Comparison of ENCODE assay signal across 1 cellular context in the genomic region with DNA sequence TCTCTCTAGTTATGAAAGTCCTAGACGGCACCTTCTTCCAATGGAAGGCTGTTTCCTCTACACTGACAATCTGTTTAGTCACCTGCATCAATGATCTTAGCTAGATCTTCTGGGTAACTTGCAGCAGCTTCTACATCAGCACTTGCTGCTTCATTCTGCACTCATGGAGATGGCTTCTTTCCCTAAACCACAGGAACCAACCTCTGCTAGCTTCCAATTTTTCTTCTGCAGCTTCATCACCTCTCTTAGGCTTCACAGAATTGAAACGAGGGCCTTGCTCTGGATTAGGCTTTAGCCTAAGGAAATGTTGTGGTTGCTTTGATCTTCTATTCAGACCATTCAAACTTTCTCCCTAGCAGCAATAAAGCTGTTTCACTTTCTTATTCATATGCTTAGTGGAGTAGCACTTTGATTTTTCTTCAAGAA.
TF ChIP-seq lines count a peak whose summit lies in the region.

No MANE protein-coding gene starts in this region.

TF ChIP-seq in GM23338, 12 proteins besides CTCF, POLR2A, EP300 and RAD21 (continued from another document):
- TF ChIP-seq, protein P1, sequence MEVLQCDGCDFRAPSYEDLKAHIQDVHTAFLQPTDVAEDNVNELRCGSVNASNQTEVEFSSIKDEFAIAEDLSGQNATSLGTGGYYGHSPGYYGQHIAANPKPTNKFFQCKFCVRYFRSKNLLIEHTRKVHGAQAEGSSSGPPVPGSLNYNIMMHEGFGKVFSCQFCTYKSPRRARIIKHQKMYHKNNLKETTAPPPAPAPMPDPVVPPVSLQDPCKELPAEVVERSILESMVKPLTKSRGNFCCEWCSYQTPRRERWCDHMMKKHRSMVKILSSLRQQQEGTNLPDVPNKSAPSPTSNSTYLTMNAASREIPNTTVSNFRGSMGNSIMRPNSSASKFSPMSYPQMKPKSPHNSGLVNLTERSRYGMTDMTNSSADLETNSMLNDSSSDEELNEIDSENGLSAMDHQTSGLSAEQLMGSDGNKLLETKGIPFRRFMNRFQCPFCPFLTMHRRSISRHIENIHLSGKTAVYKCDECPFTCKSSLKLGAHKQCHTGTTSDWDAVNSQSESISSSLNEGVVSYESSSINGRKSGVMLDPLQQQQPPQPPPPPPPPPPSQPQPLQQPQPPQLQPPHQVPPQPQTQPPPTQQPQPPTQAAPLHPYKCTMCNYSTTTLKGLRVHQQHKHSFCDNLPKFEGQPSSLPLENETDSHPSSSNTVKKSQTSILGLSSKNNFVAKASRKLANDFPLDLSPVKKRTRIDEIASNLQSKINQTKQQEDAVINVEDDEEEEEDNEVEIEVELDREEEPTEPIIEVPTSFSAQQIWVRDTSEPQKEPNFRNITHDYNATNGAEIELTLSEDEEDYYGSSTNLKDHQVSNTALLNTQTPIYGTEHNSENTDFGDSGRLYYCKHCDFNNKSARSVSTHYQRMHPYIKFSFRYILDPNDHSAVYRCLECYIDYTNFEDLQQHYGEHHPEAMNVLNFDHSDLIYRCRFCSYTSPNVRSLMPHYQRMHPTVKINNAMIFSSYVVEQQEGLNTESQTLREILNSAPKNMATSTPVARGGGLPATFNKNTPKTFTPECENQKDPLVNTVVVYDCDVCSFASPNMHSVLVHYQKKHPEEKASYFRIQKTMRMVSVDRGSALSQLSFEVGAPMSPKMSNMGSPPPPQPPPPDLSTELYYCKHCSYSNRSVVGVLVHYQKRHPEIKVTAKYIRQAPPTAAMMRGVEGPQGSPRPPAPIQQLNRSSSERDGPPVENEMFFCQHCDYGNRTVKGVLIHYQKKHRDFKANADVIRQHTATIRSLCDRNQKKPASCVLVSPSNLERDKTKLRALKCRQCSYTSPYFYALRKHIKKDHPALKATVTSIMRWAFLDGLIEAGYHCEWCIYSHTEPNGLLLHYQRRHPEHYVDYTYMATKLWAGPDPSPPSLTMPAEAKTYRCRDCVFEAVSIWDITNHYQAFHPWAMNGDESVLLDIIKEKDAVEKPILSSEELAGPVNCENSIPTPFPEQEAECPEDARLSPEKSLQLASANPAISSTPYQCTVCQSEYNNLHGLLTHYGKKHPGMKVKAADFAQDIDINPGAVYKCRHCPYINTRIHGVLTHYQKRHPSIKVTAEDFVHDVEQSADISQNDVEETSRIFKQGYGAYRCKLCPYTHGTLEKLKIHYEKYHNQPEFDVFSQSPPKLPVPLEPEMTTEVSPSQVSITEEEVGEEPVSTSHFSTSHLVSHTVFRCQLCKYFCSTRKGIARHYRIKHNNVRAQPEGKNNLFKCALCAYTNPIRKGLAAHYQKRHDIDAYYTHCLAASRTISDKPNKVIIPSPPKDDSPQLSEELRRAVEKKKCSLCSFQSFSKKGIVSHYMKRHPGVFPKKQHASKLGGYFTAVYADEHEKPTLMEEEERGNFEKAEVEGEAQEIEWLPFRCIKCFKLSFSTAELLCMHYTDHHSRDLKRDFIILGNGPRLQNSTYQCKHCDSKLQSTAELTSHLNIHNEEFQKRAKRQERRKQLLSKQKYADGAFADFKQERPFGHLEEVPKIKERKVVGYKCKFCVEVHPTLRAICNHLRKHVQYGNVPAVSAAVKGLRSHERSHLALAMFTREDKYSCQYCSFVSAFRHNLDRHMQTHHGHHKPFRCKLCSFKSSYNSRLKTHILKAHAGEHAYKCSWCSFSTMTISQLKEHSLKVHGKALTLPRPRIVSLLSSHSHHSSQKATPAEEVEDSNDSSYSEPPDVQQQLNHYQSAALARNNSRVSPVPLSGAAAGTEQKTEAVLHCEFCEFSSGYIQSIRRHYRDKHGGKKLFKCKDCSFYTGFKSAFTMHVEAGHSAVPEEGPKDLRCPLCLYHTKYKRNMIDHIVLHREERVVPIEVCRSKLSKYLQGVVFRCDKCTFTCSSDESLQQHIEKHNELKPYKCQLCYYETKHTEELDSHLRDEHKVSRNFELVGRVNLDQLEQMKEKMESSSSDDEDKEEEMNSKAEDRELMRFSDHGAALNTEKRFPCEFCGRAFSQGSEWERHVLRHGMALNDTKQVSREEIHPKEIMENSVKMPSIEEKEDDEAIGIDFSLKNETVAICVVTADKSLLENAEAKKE (CRISPR knock-in tag; IDR thresholded peaks at IDR 0.05), result no peak
- TF ChIP-seq NANOG (IDR thresholded peaks at IDR 0.05; ENCODE audit: borderline replicate concordance) (no peak), JUNB (IDR thresholded peaks at IDR 0.05; ENCODE audit: unreplicated experiment) (no peak), POLR2AphosphoS5 (IDR thresholded peaks at IDR 0.05; ENCODE audit: low read depth) (no peak), STAT1 (IDR thresholded peaks at IDR 0.05; ENCODE audit: unreplicated experiment) (no peak), ZNF331 (CRISPR knock-in tag; IDR thresholded peaks at IDR 0.05; ENCODE audit: low read depth) (no peak), EZH2phosphoT487 (IDR thresholded peaks at IDR 0.05; ENCODE audit: unreplicated experiment) (no peak)
- TF ChIP-seq, protein P2, sequence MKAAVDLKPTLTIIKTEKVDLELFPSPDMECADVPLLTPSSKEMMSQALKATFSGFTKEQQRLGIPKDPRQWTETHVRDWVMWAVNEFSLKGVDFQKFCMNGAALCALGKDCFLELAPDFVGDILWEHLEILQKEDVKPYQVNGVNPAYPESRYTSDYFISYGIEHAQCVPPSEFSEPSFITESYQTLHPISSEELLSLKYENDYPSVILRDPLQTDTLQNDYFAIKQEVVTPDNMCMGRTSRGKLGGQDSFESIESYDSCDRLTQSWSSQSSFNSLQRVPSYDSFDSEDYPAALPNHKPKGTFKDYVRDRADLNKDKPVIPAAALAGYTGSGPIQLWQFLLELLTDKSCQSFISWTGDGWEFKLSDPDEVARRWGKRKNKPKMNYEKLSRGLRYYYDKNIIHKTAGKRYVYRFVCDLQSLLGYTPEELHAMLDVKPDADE (IDR thresholded peaks at IDR 0.05), result no peak
